Comparison of ENCODE assay signal across 19 cellular contexts in the genomic region with DNA sequence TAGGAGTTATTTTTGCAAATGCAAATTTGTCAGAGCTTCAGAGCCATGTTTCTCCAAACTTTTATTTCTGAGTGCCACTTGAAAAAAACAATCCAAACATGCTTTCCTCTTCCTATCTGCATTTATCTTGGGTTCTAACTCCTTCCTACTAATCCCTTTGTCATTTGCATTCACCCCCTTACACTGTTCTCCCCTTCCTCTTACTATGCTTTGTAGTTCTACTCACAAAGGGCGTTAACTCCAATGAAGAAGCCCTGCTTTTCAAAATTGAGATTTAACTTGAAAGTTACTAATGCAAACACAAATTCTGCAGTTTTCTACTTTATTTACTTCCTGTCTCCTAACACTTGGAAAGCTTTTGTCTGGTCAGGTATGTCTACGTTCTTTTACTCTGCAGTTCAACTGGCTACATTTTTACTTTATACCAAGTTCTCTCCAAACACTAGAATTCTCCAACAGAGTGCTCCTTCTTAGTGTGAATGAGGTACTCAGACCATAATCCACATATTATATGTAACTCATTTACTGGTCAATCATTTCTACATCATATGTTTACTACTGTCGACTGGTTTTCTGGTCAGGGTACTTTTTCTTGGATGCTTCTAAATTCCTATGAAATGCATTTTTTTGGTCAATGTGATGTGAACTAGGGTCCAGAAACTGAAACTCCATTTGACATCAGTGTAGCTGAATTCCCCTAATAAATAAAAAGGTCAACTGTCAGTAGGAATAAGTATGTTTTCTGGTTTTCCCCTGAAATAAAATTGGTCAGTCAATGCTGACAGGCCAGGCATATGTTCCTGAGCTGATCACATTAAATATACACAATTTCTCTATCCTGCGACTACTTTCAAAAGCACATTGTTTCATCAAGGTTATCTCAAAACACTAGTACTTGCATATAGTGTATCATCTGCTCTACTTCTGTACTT. TPM values are rescaled to one million over a fixed set of nuclear protein-coding genes. Genes with fewer than 3 reads are reported as not detected.
DNase-seq lines count a peak whose midpoint lies in the region; ATAC-seq, FAIRE-seq and TF ChIP-seq lines count a peak whose summit lies in the region.
"Had no signal": no experiment of that assay in that cellular context is flagged by ENCODE, and none has a peak within 500 bp of the region (broad histone marks: within the 10 kb centered on the region; RNA-seq: fewer than 3 reads in every experiment).

No MANE protein-coding gene starts in this region.

- no peak overlapping the region for H3K4me3 ChIP-seq in cardiac muscle cell
- no peak overlapping the region for H3K4me3 ChIP-seq in right atrium auricular region
- no peak overlapping the region for H3K4me3 ChIP-seq in SK-N-MC
- no peak overlapping the region for H3K4me3 ChIP-seq in H1 (ENCODE audit: extremely low read depth in 1 of 4, insufficient read depth in 2 of 4, low read depth in 3 of 4, low read length in 4 of 4)
- H3K4me3 ChIP-seq: transverse colon had no signal

- POLR2A ChIA-PET in H1 (lab: Charles Lee; ENCODE audit: partially characterized antibody), result interaction anchor here (0.6 to 7.6 kb wide), 6 partner anchors 9 to 65 kb away, joined by 3 to 101 read pairs (median 6); no protein-coding TSS in a partner anchor
- POLR2A ChIA-PET in MCF 10A (lab: Yijun Ruan, JAX), result interaction anchor here (0.6 to 1.7 kb wide), 4 partner anchors 11 to 938 kb away, joined by 3 to 5 read pairs (median 3); no protein-coding TSS in a partner anchor

- H3K23ac ChIP-seq in H1 (ENCODE audit: insufficient read length), result no peak overlapping the region

- no peak overlapping the region for H4K8ac ChIP-seq in H1 (ENCODE audit: extremely low read depth, insufficient read depth, low read length)

- intact Hi-C loops in MCF 10A (cut with micrococcal nuclease), result no loop called here

- H2BK15ac ChIP-seq in H1 (ENCODE audit: low read length), result no peak overlapping the region

- H3K79me1 ChIP-seq in H1 (ENCODE audit: low read depth, low read length), result peaks cover 3% of the 10 kb centered on the region; the same call in 1 of the 2 replicates

- no peak overlapping the region for H2BK120ac ChIP-seq in H1 (replicated peaks; ENCODE audit: low read depth, low read length)

- TF ChIP-seq CTCF in cardiac muscle cell (IDR thresholded peaks at IDR 0.05; ENCODE audit: low read depth, low read length), result no peak
- TF ChIP-seq CTCF in right atrium auricular region (IDR thresholded peaks at IDR 0.05), result no peak
- TF ChIP-seq CTCF in H1 (IDR thresholded peaks at IDR 0.05; ENCODE audit: control extremely low read depth in 1 of 3, insufficient read depth in 1 of 3, low read depth in 1 of 3, low read length in 3 of 3), result no peak
- TF ChIP-seq CTCF in MCF 10A (IDR thresholded peaks at IDR 0.05; ENCODE audit: unreplicated experiment), result no peak

- no peak overlapping the region for H3K14ac ChIP-seq in H1 (ENCODE audit: insufficient read length)

- H3K4me2 ChIP-seq in H1 (ENCODE audit: insufficient read depth in 1 of 2, low read depth in 2 of 2, low read length in 2 of 2), result no peak overlapping the region

- peak overlapping the region; percentile 32 for H3K27ac ChIP-seq in cardiac muscle cell
- no peak overlapping the region for H3K27ac ChIP-seq in right atrium auricular region
- H3K27ac ChIP-seq in SK-N-MC, result peak overlapping the region; percentile 57; the same call in 1 of the 2 replicates
- no peak overlapping the region for H3K27ac ChIP-seq in H1 (ENCODE audit: low read depth, low read length)
- H3K27ac ChIP-seq: transverse colon had no signal

- no peak overlapping the region for H2BK20ac ChIP-seq in H1 (ENCODE audit: low read length)

- peaks cover 40% of the 10 kb centered on the region for H3K36me3 ChIP-seq in cardiac muscle cell
- H3K36me3 ChIP-seq in right atrium auricular region, result peaks cover 46% of the 10 kb centered on the region
- peaks cover 80% of the 10 kb centered on the region for H3K36me3 ChIP-seq in SK-N-MC (ENCODE audit: insufficient read depth, low read length)
- peaks cover 21 to 57% (median 41%) of the 10 kb centered on the region in 4 experiments for H3K36me3 ChIP-seq in H1 (ENCODE audit: control insufficient read depth in 2 of 4, insufficient read depth in 4 of 4, low read length in 3 of 4)

- no peak overlapping the region for H2AK5ac ChIP-seq in H1 (ENCODE audit: low read depth, low read length)

- CTCF ChIA-PET in H1 (lab: Charles Lee; ENCODE audit: partially characterized antibody), result no interaction called here
- CTCF ChIA-PET in MCF 10A (lab: Yijun Ruan, JAX), result interaction anchor here (1.4 kb wide), 1 partner anchor 192 kb away, joined by 3 read pairs; no protein-coding TSS in a partner anchor

- no peaks in the 10 kb centered on the region for H3K79me2 ChIP-seq in H1 (ENCODE audit: control insufficient read depth in 1 of 2, insufficient read depth in 2 of 2, low read length in 2 of 2)

- peak overlapping the region; percentile 40 for H3K4me3 Mint-ChIP-seq in stimulated activated memory B cell treated with anti-CD40 and anti-IgM and Interleukin-4, amounts not matched to agents 10 μg/mL and 1 μg/mL and 100 μg/mL, for 72 hours
- H3K4me3 Mint-ChIP-seq in MCF 10A (ENCODE audit: unreplicated experiment), result no peak overlapping the region

- H4K20me1 ChIP-seq in H1 (replicated peaks in 1 of 2; ENCODE audit: control insufficient read depth in 1 of 2, insufficient read depth in 2 of 2, low read length in 2 of 2), result peaks cover 9% of the 10 kb centered on the region in 2 experiments

- H3K27me3 Mint-ChIP-seq in stimulated activated memory B cell treated with anti-CD40 and anti-IgM and Interleukin-4, amounts not matched to agents 10 μg/mL and 1 μg/mL and 100 μg/mL, for 72 hours, result no peaks in the 10 kb centered on the region
- H3K27me3 Mint-ChIP-seq in MCF 10A (ENCODE audit: insufficient read depth, unreplicated experiment), result no peaks in the 10 kb centered on the region

- no peak overlapping the region for H2BK5ac ChIP-seq in H1 (ENCODE audit: low read depth, low read length)

- no peaks in the 10 kb centered on the region for H3K9me3 Mint-ChIP-seq in stimulated activated memory B cell treated with anti-CD40 and anti-IgM and Interleukin-4, amounts not matched to agents 10 μg/mL and 1 μg/mL and 100 μg/mL, for 72 hours
- H3K9me3 Mint-ChIP-seq in MCF 10A (ENCODE audit: unreplicated experiment), result no peaks in the 10 kb centered on the region

- H3K18ac ChIP-seq in H1 (ENCODE audit: extremely low read depth, low read length), result no peak overlapping the region

- DNase-seq in cardiac muscle cell (ENCODE audit: low read depth in 1 of 2, low spot score in 1 of 2) (no peak), right atrium auricular region (ENCODE audit: low spot score) (no peak), SK-N-MC (ENCODE audit: low read depth, low spot score) (no peak), H1 (ENCODE audit: low read depth in 1 of 2, low spot score in 2 of 2) (no peak), MCF 10A (ENCODE audit: unreplicated experiment) (no peak)
- DNase-seq: activated CD4-positive, alpha-beta T cell treated with anti-CD3 and anti-CD28 coated beads, Interleukin-2, amount 50 U/mL, for 4 hours; DND-41; NCI-H1092; NCI-H2081 treated with DMSO at 0.1 percent for 48 hours; NCI-H510A treated with DMSO at 0.1 percent for 48 hours; stimulated activated naive CD4-positive, alpha-beta T cell; transverse colon had no signal

- ATAC-seq in stimulated activated memory B cell treated with anti-CD40 and anti-IgM and Interleukin-4, amounts not matched to agents 10 μg/mL and 1 μg/mL and 100 μg/mL, for 72 hours, result peak; percentile 70
- ATAC-seq in GM21423 (IDR thresholded peaks at IDR 0.05; ENCODE audit: unreplicated experiment) (no peak), GM18519 (IDR thresholded peaks at IDR 0.05; ENCODE audit: low FRiP score, unreplicated experiment) (no peak)
- ATAC-seq: sciatic nerve had no signal

- H3K56ac ChIP-seq in H1 (replicated peaks; ENCODE audit: insufficient read length, low read depth, low read length), result no peak overlapping the region

- no peaks in the 10 kb centered on the region for H3K23me2 ChIP-seq in H1 (ENCODE audit: low read depth, low read length)

- no peak for TF ChIP-seq POLR2A in H1 (IDR thresholded peaks at IDR 0.05; ENCODE audit: control extremely low read depth in 1 of 2, low read depth in 2 of 2, low read length in 2 of 2)

- BruUV-seq in MCF 10A (replicated peaks; lab: Mats Ljungman, UMichigan), result no TSS peak

- H2BK12ac ChIP-seq in H1 (ENCODE audit: low read depth, low read length), result no peak overlapping the region

- peak overlapping the region; percentile 86 for H3K27ac Mint-ChIP-seq in stimulated activated memory B cell treated with anti-CD40 and anti-IgM and Interleukin-4, amounts not matched to agents 10 μg/mL and 1 μg/mL and 100 μg/mL, for 72 hours
- no peak overlapping the region for H3K27ac Mint-ChIP-seq in MCF 10A (ENCODE audit: low read depth, unreplicated experiment)

- peaks cover 73% of the 10 kb centered on the region for H3K36me3 Mint-ChIP-seq in stimulated activated memory B cell treated with anti-CD40 and anti-IgM and Interleukin-4, amounts not matched to agents 10 μg/mL and 1 μg/mL and 100 μg/mL, for 72 hours
- H3K36me3 Mint-ChIP-seq in MCF 10A (ENCODE audit: insufficient read depth, unreplicated experiment), result peaks cover 100% of the 10 kb centered on the region

- H2AFZ ChIP-seq in H1 (ENCODE audit: low read length), result no peak overlapping the region

- H3K9me3 ChIP-seq in cardiac muscle cell (ENCODE audit: low read depth), result no peaks in the 10 kb centered on the region
- H3K9me3 ChIP-seq in right atrium auricular region, result no peaks in the 10 kb centered on the region
- no peaks in the 10 kb centered on the region for H3K9me3 ChIP-seq in SK-N-MC (ENCODE audit: low read depth, low read length)
- H3K9me3 ChIP-seq in H1 (ENCODE audit: insufficient read depth in 2 of 2, low read depth in 1 of 2, low read length in 1 of 2), result no peaks in the 10 kb centered on the region
- H3K9me3 ChIP-seq: transverse colon had no signal

- no peak overlapping the region for H4K91ac ChIP-seq in H1 (replicated peaks; ENCODE audit: insufficient read length, low read length)

- no peak for TF ChIP-seq EP300 in H1 (IDR thresholded peaks at IDR 0.05; ENCODE audit: borderline replicate concordance in 1 of 2, low read depth in 2 of 2, low read length in 2 of 2)

- no peak for FAIRE-seq in H1 (lab: Jason Lieb, UNC)

- TF ChIP-seq RAD21 in H1 (IDR thresholded peaks at IDR 0.05 in 1 of 2, conservative IDR thresholded peaks at IDR 0.05 in 1 of 2; ENCODE audit: low read depth in 2 of 2, low read length in 2 of 2), result no peak

- no peak overlapping the region for H3K4ac ChIP-seq in H1 (replicated peaks; ENCODE audit: insufficient read length, low read depth, low read length)

- peaks cover 70% of the 10 kb centered on the region for H3K4me1 Mint-ChIP-seq in stimulated activated memory B cell treated with anti-CD40 and anti-IgM and Interleukin-4, amounts not matched to agents 10 μg/mL and 1 μg/mL and 100 μg/mL, for 72 hours
- H3K4me1 Mint-ChIP-seq in MCF 10A (ENCODE audit: insufficient read depth, unreplicated experiment), result peaks cover 9% of the 10 kb centered on the region

- no peaks in the 10 kb centered on the region for H3K27me3 ChIP-seq in cardiac muscle cell
- H3K27me3 ChIP-seq in right atrium auricular region, result no peaks in the 10 kb centered on the region
- no peaks in the 10 kb centered on the region for H3K27me3 ChIP-seq in H1 (replicated peaks in 1 of 4; ENCODE audit: control insufficient read depth in 3 of 4, extremely low read depth in 1 of 4, insufficient read depth in 3 of 4, low read length in 3 of 4)
- H3K27me3 ChIP-seq: transverse colon had no signal

- no peak overlapping the region for H4K5ac ChIP-seq in H1 (ENCODE audit: insufficient read length, low read depth, low read length)

- H3K4me1 ChIP-seq in cardiac muscle cell (ENCODE audit: low read depth) (peaks cover 7% of the 10 kb centered on the region), right atrium auricular region (no peaks in the 10 kb centered on the region), H1 (replicated peaks in 1 of 4; ENCODE audit: control insufficient read depth in 3 of 4, insufficient read depth in 4 of 4, low read length in 3 of 4) (peaks cover 0 to 9% (median 2%) of the 10 kb centered on the region in 4 experiments; a peak in 5 of 7 replicates)
- H3K4me1 ChIP-seq: transverse colon had no signal

- WGBS in H1 (ENCODE audit: extremely low coverage in 1 of 2, insufficient coverage in 1 of 2, insufficient read length in 1 of 2, insufficient replicate concordance in 2 of 2, low coverage in 1 of 2, low lambda C conversion rate in 2 of 2, missing lambda C conversion rate in 1 of 2), 2 experiments, result 90% methylated on average over 4 of the region's 4 CpGs; no CpG with 5 or more reads in 1 of the 2 experiments

- H3K9ac ChIP-seq in SK-N-MC (ENCODE audit: insufficient read length), result no peak overlapping the region
- no peak overlapping the region for H3K9ac ChIP-seq in H1 (replicated peaks in 1 of 4; ENCODE audit: extremely low read depth in 1 of 4, low read depth in 3 of 4, low read length in 3 of 4)

RNA-seq across cellular contexts. Expression of gene OR5AU1, which starts 51.2 kb away (rescaled TPM):
- total RNA-seq in cardiac muscle cell (not detected in 2 replicates), right atrium auricular region (not detected), MCF 10A (2022) (not detected in 2 replicates)
- polyA plus RNA-seq in cardiac muscle cell (not detected in 2 replicates), H1 (2011; rRNA removed) (not detected in 2 replicates)
- total RNA-seq in H1 (2021; fragmentation: NEBNext Ultra II Directional; extraction: Animal tissue kit (Norgen Biotek cat#: 25700)), result not detected in 2 replicates
- polyA plus RNA-seq in H1 (2011; cell fraction: cytosol; rRNA removed), result not detected
- polyA plus RNA-seq in H1 (2011; cell fraction: nucleus; rRNA removed), result not detected
- polyA plus RNA-seq in H1 (2012, experiment 1 of 2), result not detected in 4 replicates
- polyA plus RNA-seq in H1 (2012, experiment 2 of 2), result not detected
- not detected for polyA plus RNA-seq in H1 (2013, experiment 1 of 2)
- not detected for polyA plus RNA-seq in H1 (2013, experiment 2 of 2)
- polyA minus RNA-seq in H1 (2011; rRNA and poly(A)+ RNA removed), result not detected in 2 replicates
- polyA minus RNA-seq in H1 (2011; cell fraction: cytosol; rRNA and poly(A)+ RNA removed), result not detected
- polyA minus RNA-seq in H1 (2011; cell fraction: nucleus; rRNA and poly(A)+ RNA removed), result not detected
- total RNA-seq: fibroblast of lung, liver, osteocyte, sciatic nerve, transverse colon had no signal
- polyA plus RNA-seq: fibroblast of lung, liver had no signal

Comparison
In these comparisons a context has a peak if more than half of its experiments do, and no peak if none do; other contexts are left out.
1. H3K27ac ChIP-seq: peak in cardiac muscle cell (single experiment) and SK-N-MC (single experiment); none in right atrium auricular region (0 of 2) and H1 (single experiment).